10 cellular contexts compared by ENCODE assay signal in genomic region chr14:64478634-64479250, GRCh38. TPM values are rescaled to one million over a fixed set of nuclear protein-coding genes. Genes with fewer than 3 reads are reported as not detected.
DNase-seq lines count a peak whose midpoint lies in the region; ATAC-seq and TF ChIP-seq lines count a peak whose summit lies in the region.
"Had no signal": no experiment of that assay in that cellular context is flagged by ENCODE, and none has a peak within 500 bp of the region (broad histone marks: within the 10 kb centered on the region; RNA-seq: fewer than 3 reads in every experiment).

No MANE protein-coding gene starts in this region.

- no peak overlapping the region for H3K4me3 Mint-ChIP-seq in activated T-cell treated with anti-CD3 and anti-CD28 coated beads, Interleukin-2, amount 50 U/mL, for 72 hours
- H3K4me3 Mint-ChIP-seq in activated T-cell treated with anti-CD3 and anti-CD28 coated beads, Interleukin-2, amount 50 U/mL, for 4 hours, result no peak overlapping the region
- H3K4me3 Mint-ChIP-seq in type B pancreatic cell, result no peak overlapping the region

- peaks cover 0 to 5% of the 10 kb centered on the region in 2 donors for H3K36me3 Mint-ChIP-seq in activated T-cell treated with anti-CD3 and anti-CD28 coated beads, Interleukin-2, amount 50 U/mL, for 72 hours (ENCODE audit: insufficient read depth in 2 of 2)
- H3K36me3 Mint-ChIP-seq in activated T-cell treated with anti-CD3 and anti-CD28 coated beads, Interleukin-2, amount 50 U/mL, for 4 hours (ENCODE audit: insufficient read depth), result peaks cover 2% of the 10 kb centered on the region
- peaks cover 4% of the 10 kb centered on the region for H3K36me3 Mint-ChIP-seq in type B pancreatic cell

- ATAC-seq in activated T-cell treated with anti-CD3 and anti-CD28 coated beads, Interleukin-2, amount 50 U/mL, for 72 hours (replicated peaks in 1 of 2), result no peak
- ATAC-seq in activated T-cell treated with anti-CD3 and anti-CD28 coated beads, Interleukin-2, amount 50 U/mL, for 4 hours, result no peak
- no peak for ATAC-seq in GM19395 (IDR thresholded peaks at IDR 0.05; ENCODE audit: unreplicated experiment)

- no peak for TF ChIP-seq POLR2A in Peyer's patch (IDR thresholded peaks at IDR 0.05)

- no peak for DNase-seq in activated T-cell treated with anti-CD3 and anti-CD28 coated beads, Interleukin-2, amount 50 U/mL, for 72 hours
- DNase-seq in activated T-cell treated with anti-CD3 and anti-CD28 coated beads, Interleukin-2, amount 50 U/mL, for 4 hours, result no peak
- DNase-seq in Peyer's patch (no peak), fibroblast of villous mesenchyme (ENCODE audit: low read depth) (peak; percentile 44), type B pancreatic cell (ENCODE audit: extremely low spot score, unreplicated experiment) (no peak), amniotic stem cell (lab: John Stamatoyannopoulos, UW) (no peak), hypothalamus (lab: John Stamatoyannopoulos, UW) (no peak)
- DNase-seq: NCI-H187; stimulated activated CD4-positive, alpha-beta T cell treated with anti-CD3 and anti-CD28 coated beads, Interleukin-12 subunit alpha, Interleukin-12 subunit beta, amount 100 ng/mL, for 4 hours had no signal

- no peak overlapping the region for H3K27ac ChIP-seq in Peyer's patch

- H3K9me3 Mint-ChIP-seq in activated T-cell treated with anti-CD3 and anti-CD28 coated beads, Interleukin-2, amount 50 U/mL, for 72 hours, result no peaks in the 10 kb centered on the region
- H3K9me3 Mint-ChIP-seq in activated T-cell treated with anti-CD3 and anti-CD28 coated beads, Interleukin-2, amount 50 U/mL, for 4 hours, result no peaks in the 10 kb centered on the region
- no peaks in the 10 kb centered on the region for H3K9me3 Mint-ChIP-seq in type B pancreatic cell

- H3K9me3 ChIP-seq in Peyer's patch, result no peaks in the 10 kb centered on the region

- TF ChIP-seq CTCF in Peyer's patch (IDR thresholded peaks at IDR 0.05) (peak in 5 of 6 experiments; percentile 40 to 62 (median 56)), fibroblast of villous mesenchyme (IDR thresholded peaks at IDR 0.05; ENCODE audit: insufficient read depth, low read depth, low read length) (peak; percentile 49), type B pancreatic cell (conservative IDR thresholded peaks at IDR 0.05) (peak; percentile 66)

- peak overlapping the region; percentile 54 for H3K27ac Mint-ChIP-seq in activated T-cell treated with anti-CD3 and anti-CD28 coated beads, Interleukin-2, amount 50 U/mL, for 72 hours
- no peak overlapping the region for H3K27ac Mint-ChIP-seq in type B pancreatic cell

- H3K4me3 ChIP-seq in Peyer's patch (no peak overlapping the region), fibroblast of villous mesenchyme (ENCODE audit: low read depth, low read length) (no peak overlapping the region)

- peaks cover 24% of the 10 kb centered on the region for H3K4me1 Mint-ChIP-seq in activated T-cell treated with anti-CD3 and anti-CD28 coated beads, Interleukin-2, amount 50 U/mL, for 72 hours (ENCODE audit: low read depth)
- peaks cover 15% of the 10 kb centered on the region for H3K4me1 Mint-ChIP-seq in activated T-cell treated with anti-CD3 and anti-CD28 coated beads, Interleukin-2, amount 50 U/mL, for 4 hours (ENCODE audit: low read depth)
- H3K4me1 Mint-ChIP-seq in type B pancreatic cell (ENCODE audit: unreplicated experiment), result no peaks in the 10 kb centered on the region

- H3K36me3 ChIP-seq in Peyer's patch, result no peaks in the 10 kb centered on the region

- H3K27me3 Mint-ChIP-seq in activated T-cell treated with anti-CD3 and anti-CD28 coated beads, Interleukin-2, amount 50 U/mL, for 72 hours (ENCODE audit: low read depth), result no peaks in the 10 kb centered on the region
- H3K27me3 Mint-ChIP-seq in activated T-cell treated with anti-CD3 and anti-CD28 coated beads, Interleukin-2, amount 50 U/mL, for 4 hours (ENCODE audit: low read depth), result no peaks in the 10 kb centered on the region
- no peaks in the 10 kb centered on the region for H3K27me3 Mint-ChIP-seq in type B pancreatic cell

- H3K4me1 ChIP-seq in Peyer's patch, result peaks cover 0 to 10% (median 0%) of the 10 kb centered on the region in 4 donors

- no peaks in the 10 kb centered on the region for H3K27me3 ChIP-seq in Peyer's patch

RNA-seq across cellular contexts. Expression of gene AKAP5, which starts 13.4 kb away (rescaled TPM):
- 1 to 10 TPM; 1.2 to 1.9 TPM for total RNA-seq in activated T-cell treated with anti-CD3 and anti-CD28 coated beads, Interleukin-2, amount 50 U/mL, for 72 hours
- total RNA-seq in activated T-cell treated with anti-CD3 and anti-CD28 coated beads, Interleukin-2, amount 50 U/mL, for 4 hours, result under 1 TPM; 0.65 to 0.83 (median 0.69) TPM
- total RNA-seq in Peyer's patch (1 to 10 TPM in 3 of 4 donors, under 1 TPM in 1; 0.57 to 2.8 (median 2.4) TPM), fibroblast of villous mesenchyme (1.9 and 3.0 TPM in 2 replicates), type B pancreatic cell (ENCODE audit: low replicate concordance) (0.52 and 1.4 TPM in 2 replicates)

RNA-seq across cellular contexts. Expression of gene ZBTB25, which starts 24.9 kb away (rescaled TPM):
- 10 to 100 TPM; 30.4 to 31.3 TPM for total RNA-seq in activated T-cell treated with anti-CD3 and anti-CD28 coated beads, Interleukin-2, amount 50 U/mL, for 72 hours
- total RNA-seq in activated T-cell treated with anti-CD3 and anti-CD28 coated beads, Interleukin-2, amount 50 U/mL, for 4 hours, result 10 to 100 TPM; 12.8 to 13.5 (median 13.1) TPM
- total RNA-seq in Peyer's patch (10 to 100 TPM in 3 of 4 donors, 1 to 10 TPM in 1; 4.2 to 12.1 (median 11.4) TPM), fibroblast of villous mesenchyme (8.6 and 9.0 TPM in 2 replicates), type B pancreatic cell (ENCODE audit: low replicate concordance) (7.6 and 11.3 TPM in 2 replicates)

RNA-seq across cellular contexts. Expression of gene ZBTB1, which starts 25.8 kb away (rescaled TPM):
- total RNA-seq in activated T-cell treated with anti-CD3 and anti-CD28 coated beads, Interleukin-2, amount 50 U/mL, for 72 hours, result 10 to 100 TPM; 46.9 to 49.5 TPM
- total RNA-seq in activated T-cell treated with anti-CD3 and anti-CD28 coated beads, Interleukin-2, amount 50 U/mL, for 4 hours, result 10 to 100 TPM; 24.0 to 28.5 (median 27.1) TPM
- total RNA-seq in Peyer's patch, result 10 to 100 TPM; 32.6 to 75.1 (median 49.1) TPM
- 52.8 and 83.8 TPM in 2 replicates for total RNA-seq in fibroblast of villous mesenchyme
- 33.5 and 43.2 TPM in 2 replicates for total RNA-seq in type B pancreatic cell (ENCODE audit: low replicate concordance)
